ENCODE assay signal across 10 cellular contexts in the genomic region with DNA sequence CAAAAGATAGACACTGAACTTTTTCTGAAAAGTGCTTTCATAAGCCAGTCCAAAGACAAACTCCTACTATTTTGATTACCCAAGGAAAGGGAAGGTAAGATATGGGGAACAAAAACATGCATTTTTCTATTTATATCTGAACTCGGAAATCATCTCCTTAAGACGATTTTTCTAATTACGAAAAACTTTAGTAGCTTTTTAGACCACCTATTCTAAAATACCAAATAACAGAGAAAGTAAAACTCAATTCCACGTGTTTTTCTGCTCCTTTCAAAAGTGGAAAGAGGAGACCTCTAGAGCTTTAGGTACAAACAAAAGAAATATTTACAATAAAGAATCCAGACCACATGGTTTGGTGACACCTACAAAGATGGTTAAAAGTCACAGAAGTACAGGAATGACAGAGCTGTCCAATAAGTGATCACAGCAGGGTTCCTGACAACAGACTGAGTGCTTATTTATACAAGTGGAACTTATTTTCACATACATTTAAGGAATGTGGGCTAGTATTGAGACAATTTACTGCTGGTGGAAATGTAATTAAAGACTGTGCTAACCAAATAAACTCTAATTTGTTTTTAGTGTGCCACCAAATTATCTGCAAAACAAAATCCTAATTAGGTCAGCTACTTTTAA. TPM values are rescaled to one million over a fixed set of nuclear protein-coding genes. Genes with fewer than 3 reads are reported as not detected.
DNase-seq lines count a peak whose midpoint lies in the region; ATAC-seq, FAIRE-seq and TF ChIP-seq lines count a peak whose summit lies in the region.
"Had no signal": no experiment of that assay in that cellular context is flagged by ENCODE, and none has a peak within 500 bp of the region (broad histone marks: within the 10 kb centered on the region; RNA-seq: fewer than 3 reads in every experiment).

No MANE protein-coding gene starts in this region.

- peak overlapping the region; percentile 92; the same call in 1 of the 2 replicates for H3K27ac ChIP-seq in VCaP
- H3K27ac ChIP-seq in iPS-18a (ENCODE audit: low read length): no peak overlapping the region
- H3K27ac ChIP-seq in skeletal muscle tissue (ENCODE audit: low read depth, low read length): peak overlapping the region; percentile 84
- H3K27ac ChIP-seq in CD4-positive, alpha-beta T cell (ENCODE audit: low read depth, low read length): no peak overlapping the region

- no peaks in the 10 kb centered on the region for H3K4me1 Mint-ChIP-seq in CD4-positive, alpha-beta T cell (ENCODE audit: low read depth)

- H3K9me3 ChIP-seq in iPS-18a (ENCODE audit: control insufficient read depth, low read depth, low read length): no peaks in the 10 kb centered on the region
- H3K9me3 ChIP-seq in skeletal muscle tissue (ENCODE audit: control insufficient read depth in 3 of 3, low read length in 3 of 3): no peaks in the 10 kb centered on the region
- H3K9me3 ChIP-seq in CD4-positive, alpha-beta T cell (ENCODE audit: control insufficient read depth, low read length): no peaks in the 10 kb centered on the region

- POLR2A ChIA-PET in CD4-positive, alpha-beta T cell (lab: Charles Lee): no interaction called here

- no peak overlapping the region for H3K4me3 Mint-ChIP-seq in CD4-positive, alpha-beta T cell

- H3K4me3 ChIP-seq in iPS-18a (ENCODE audit: low read length) (peak overlapping the region; percentile 82), skeletal muscle tissue (ENCODE audit: low read length in 3 of 3) (peak overlapping the region; percentile 90 to 99 (median 93))

- ATAC-seq in HG02938 (IDR thresholded peaks at IDR 0.05; ENCODE audit: unreplicated experiment): no peak
- no peak for ATAC-seq in CD4-positive, alpha-beta T cell (ENCODE audit: poor library complexity)

- H3K36me3 Mint-ChIP-seq in CD4-positive, alpha-beta T cell (ENCODE audit: low read depth): no peaks in the 10 kb centered on the region

- H3K9me3 Mint-ChIP-seq in CD4-positive, alpha-beta T cell: no peaks in the 10 kb centered on the region

- no peak overlapping the region for H3K27ac Mint-ChIP-seq in CD4-positive, alpha-beta T cell

- peaks cover 40% of the 10 kb centered on the region for H3K27me3 Mint-ChIP-seq in CD4-positive, alpha-beta T cell

- peaks cover 42% of the 10 kb centered on the region for H3K4me1 ChIP-seq in iPS-18a (ENCODE audit: control insufficient read depth, low read depth, low read length)
- H3K4me1 ChIP-seq in skeletal muscle tissue (ENCODE audit: control insufficient read depth in 3 of 3, insufficient read depth in 3 of 3, low read length in 3 of 3): peaks cover 2 to 21% (median 12%) of the 10 kb centered on the region in 3 donors

- H3K9ac ChIP-seq in iPS-18a (ENCODE audit: low read length): no peak overlapping the region
- peak overlapping the region; percentile 91 to 97 (median 94) for H3K9ac ChIP-seq in skeletal muscle tissue (ENCODE audit: low read depth in 1 of 3, low read length in 3 of 3)

- H3K36me3 ChIP-seq in iPS-18a (ENCODE audit: control insufficient read depth, low read depth, low read length) (no peaks in the 10 kb centered on the region), skeletal muscle tissue (ENCODE audit: control insufficient read depth in 3 of 3, insufficient read depth in 3 of 3, low read length in 3 of 3) (peaks cover 0 to 7% (median 5%) of the 10 kb centered on the region in 3 donors)

- no peak for TF ChIP-seq CTCF in VCaP (conservative IDR thresholded peaks at IDR 0.05)
- TF ChIP-seq CTCF in CD4-positive, alpha-beta T cell (IDR thresholded peaks at IDR 0.05): no peak

- TF ChIP-seq POLR2A in H54 (IDR thresholded peaks at IDR 0.05; ENCODE audit: low read depth, low read length): no peak

- FAIRE-seq in H54 (lab: Jason Lieb, UNC): peak; percentile 87

- CTCF ChIA-PET in CD4-positive, alpha-beta T cell (lab: Charles Lee): no interaction called here

- intact Hi-C loops in CD4-positive, alpha-beta T cell (cut with DNase I, micrococcal nuclease): no loop called here

- DNase-seq in H54 (ENCODE audit: insufficient read length, low spot score) (no peak), HK-2 (ENCODE audit: unreplicated experiment) (no peak), NCI-H2196 treated with DMSO at 0.1 percent for 48 hours (lab: John Stamatoyannopoulos, UW; ENCODE audit: unreplicated experiment) (no peak)
- DNase-seq in CD4-positive, alpha-beta T cell: no peak
- DNase-seq: amniotic stem cell, retina had no signal

- peaks cover 14% of the 10 kb centered on the region for H3K27me3 ChIP-seq in iPS-18a (ENCODE audit: control insufficient read depth, insufficient read depth, low read length)
- no peaks in the 10 kb centered on the region for H3K27me3 ChIP-seq in skeletal muscle tissue (ENCODE audit: control insufficient read depth in 3 of 3, insufficient read depth in 3 of 3, low read length in 3 of 3)
- H3K27me3 ChIP-seq in CD4-positive, alpha-beta T cell (ENCODE audit: control insufficient read depth, insufficient read depth, low read length): peaks cover 31% of the 10 kb centered on the region

RNA-seq across cellular contexts. Expression of a gene that starts 2.5 kb away (rescaled TPM):
- 80.9 TPM for total RNA-seq in skeletal muscle tissue
- not detected for total RNA-seq in CD4-positive, alpha-beta T cell

Comparison
In these comparisons a context has a peak if more than half of its experiments do, and no peak if none do; other contexts are left out.
1. H3K27ac ChIP-seq: peak in VCaP (single experiment) and skeletal muscle tissue (single experiment); none in iPS-18a (single experiment) and CD4-positive, alpha-beta T cell (single experiment).
2. RNA of a gene that starts 2.5 kb away (total RNA-seq): 80.9 TPM in skeletal muscle tissue (single experiment); not detected in CD4-positive, alpha-beta T cell; every median in the first group is over 10 times any median in the second.